10 cellular contexts compared by ENCODE assay signal in the genomic region with DNA sequence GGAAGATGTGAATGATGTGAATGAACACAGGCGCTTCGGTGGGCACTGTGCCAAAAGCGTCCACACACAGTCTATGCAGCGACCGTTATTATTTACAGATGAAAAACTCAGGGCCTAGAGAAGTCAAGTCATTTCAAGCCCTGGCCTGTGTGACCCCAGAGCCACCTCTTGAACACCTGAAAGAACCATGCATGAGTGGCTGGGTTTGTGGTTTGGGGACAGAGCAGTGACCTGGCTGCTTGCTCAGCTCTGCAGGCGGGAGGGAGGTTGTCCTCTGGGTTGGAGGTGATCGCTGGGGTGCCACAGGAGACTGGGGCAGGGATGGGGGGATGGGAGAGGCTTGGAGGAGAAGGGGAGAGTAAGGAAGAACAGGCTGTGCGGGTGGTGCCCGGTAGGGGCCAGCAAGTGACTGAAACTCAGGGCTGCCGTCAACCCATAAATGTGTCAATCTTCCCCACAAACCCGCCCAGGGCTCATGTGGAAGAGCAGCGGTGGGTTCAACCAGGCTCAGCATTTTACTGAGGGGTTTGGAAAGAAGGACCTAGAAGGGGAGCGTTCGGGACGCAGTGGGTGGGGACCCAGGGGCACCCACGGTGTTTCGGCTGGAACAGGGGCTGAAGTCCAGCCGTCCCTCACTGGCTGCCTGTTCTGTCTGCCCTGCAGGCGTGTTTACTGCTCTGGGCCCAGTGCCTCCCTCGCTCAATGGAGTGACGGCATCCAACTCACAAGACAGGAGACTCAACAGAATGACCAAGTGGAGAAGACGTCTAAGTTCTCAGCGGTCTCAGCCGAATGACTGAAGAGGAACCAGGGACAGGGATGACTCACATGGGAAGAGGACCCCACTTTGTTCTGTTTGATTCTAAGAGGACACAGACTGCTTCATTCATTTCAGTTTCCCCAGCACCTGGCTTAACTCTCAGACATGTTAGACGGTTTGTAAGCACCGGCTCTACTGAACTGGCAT.
DNase-seq lines count a peak whose midpoint lies in the region; ATAC-seq and TF ChIP-seq lines count a peak whose summit lies in the region.
"Had no signal": no experiment of that assay in that cellular context is flagged by ENCODE, and none has a peak within 500 bp of the region (broad histone marks: within the 10 kb centered on the region; RNA-seq: fewer than 3 reads in every experiment).

No MANE protein-coding gene starts in this region.

- H3K9me3 Mint-ChIP-seq in activated T-cell treated with anti-CD3 and anti-CD28 coated beads, Interleukin-2, amount 50 U/mL, for 24 hours = no peaks in the 10 kb centered on the region
- no peaks in the 10 kb centered on the region for H3K9me3 Mint-ChIP-seq in stimulated activated naive B cell treated with anti-CD40 and anti-IgM and Interleukin-4, amounts not matched to agents 10 μg/mL and 1 μg/mL and 100 μg/mL, for 72 hours

- H3K36me3 Mint-ChIP-seq in activated T-cell treated with anti-CD3 and anti-CD28 coated beads, Interleukin-2, amount 50 U/mL, for 24 hours (ENCODE audit: low read depth) = peaks cover 84% of the 10 kb centered on the region
- no peaks in the 10 kb centered on the region for H3K36me3 Mint-ChIP-seq in stimulated activated naive B cell treated with anti-CD40 and anti-IgM and Interleukin-4, amounts not matched to agents 10 μg/mL and 1 μg/mL and 100 μg/mL, for 72 hours

- H3K79me2 ChIP-seq in OCI-LY1 (ENCODE audit: insufficient read depth, low read length) = no peaks in the 10 kb centered on the region

- H3K4me3 Mint-ChIP-seq in activated T-cell treated with anti-CD3 and anti-CD28 coated beads, Interleukin-2, amount 50 U/mL, for 24 hours = no peak overlapping the region
- H3K4me3 Mint-ChIP-seq in stimulated activated naive B cell treated with anti-CD40 and anti-IgM and Interleukin-4, amounts not matched to agents 10 μg/mL and 1 μg/mL and 100 μg/mL, for 72 hours = no peak overlapping the region

- H3K9me2 ChIP-seq in OCI-LY1 (ENCODE audit: low read depth, low read length) = no peaks in the 10 kb centered on the region

- intact Hi-C loops in thyroid gland (cut with DNase I) = no loop called here

- no peaks in the 10 kb centered on the region for H3K27me3 Mint-ChIP-seq in activated T-cell treated with anti-CD3 and anti-CD28 coated beads, Interleukin-2, amount 50 U/mL, for 24 hours
- peaks cover 19 to 24% of the 10 kb centered on the region in 2 donors for H3K27me3 Mint-ChIP-seq in stimulated activated naive B cell treated with anti-CD40 and anti-IgM and Interleukin-4, amounts not matched to agents 10 μg/mL and 1 μg/mL and 100 μg/mL, for 72 hours

- no peak for DNase-seq in activated T-cell treated with anti-CD3 and anti-CD28 coated beads, Interleukin-2, amount 50 U/mL, for 24 hours
- DNase-seq in activated T-cell treated with anti-CD3 and anti-CD28 coated beads for 4 hours (no peak), AML-193 (lab: John Stamatoyannopoulos, UW) (no peak), thyroid gland (no peak)
- DNase-seq in stimulated activated naive B cell treated with anti-CD40 and anti-IgM and Interleukin-4, amounts not matched to agents 10 μg/mL and 1 μg/mL and 100 μg/mL, for 72 hours = no peak
- no peak for DNase-seq in stimulated activated naive CD4-positive, alpha-beta T cell (lab: John Stamatoyannopoulos, UW)
- DNase-seq: lower lobe of right lung had no signal

- H3K27ac ChIP-seq in OCI-LY1 (ENCODE audit: low read depth, low read length, poor library complexity, severe bottlenecking) = peak overlapping the region; percentile 76
- peak overlapping the region in 1 of 3 donors; percentile 93 for H3K27ac ChIP-seq in thyroid gland
- H3K27ac ChIP-seq: lower lobe of right lung had no signal

- H3K4me1 ChIP-seq in OCI-LY1 (ENCODE audit: insufficient read depth, low read length, severe bottlenecking) (peaks cover 19% of the 10 kb centered on the region), thyroid gland (peaks cover 17 to 20% of the 10 kb centered on the region in 2 donors)
- H3K4me1 ChIP-seq: lower lobe of right lung had no signal

- H3K9ac ChIP-seq in OCI-LY1 (ENCODE audit: low read length) = peak overlapping the region; percentile 3; the same call in 1 of the 2 replicates

- H3K27me3 ChIP-seq in OCI-LY1 (ENCODE audit: insufficient read depth, low read length) = no peaks in the 10 kb centered on the region
- no peaks in the 10 kb centered on the region for H3K27me3 ChIP-seq in thyroid gland
- H3K27me3 ChIP-seq: dorsolateral prefrontal cortex had no signal

- no peak for TF ChIP-seq POLR2A in thyroid gland (IDR thresholded peaks at IDR 0.05)

- no peak overlapping the region; the same call in 1 of the 2 replicates for H3K4me2 ChIP-seq in OCI-LY1 (ENCODE audit: low read length)

- H3K27ac Mint-ChIP-seq in activated T-cell treated with anti-CD3 and anti-CD28 coated beads, Interleukin-2, amount 50 U/mL, for 24 hours = peak overlapping the region; percentile 55
- H3K27ac Mint-ChIP-seq in stimulated activated naive B cell treated with anti-CD40 and anti-IgM and Interleukin-4, amounts not matched to agents 10 μg/mL and 1 μg/mL and 100 μg/mL, for 72 hours = peak overlapping the region; percentile 60

- no peaks in the 10 kb centered on the region for H3K36me3 ChIP-seq in OCI-LY1 (ENCODE audit: insufficient read depth, low read length)
- peaks cover 5 to 19% of the 10 kb centered on the region in 2 donors for H3K36me3 ChIP-seq in thyroid gland

- H3K4me3 ChIP-seq in OCI-LY1 (ENCODE audit: low read depth, low read length, poor library complexity, severe bottlenecking) (no peak overlapping the region), thyroid gland (replicated peaks in 1 of 3) (no peak overlapping the region)
- H3K4me3 ChIP-seq: dorsolateral prefrontal cortex, lower lobe of right lung had no signal

- WGBS in thyroid gland, 2 donors = 80 to 86% methylated on average over 26 of the region's 26 CpGs

- H2AFZ ChIP-seq in OCI-LY1 (ENCODE audit: low read length) = no peak overlapping the region

- no peaks in the 10 kb centered on the region for H4K20me1 ChIP-seq in OCI-LY1 (ENCODE audit: insufficient read depth, low read length)

- H3K9me3 ChIP-seq in OCI-LY1 (ENCODE audit: low read length) (no peaks in the 10 kb centered on the region), thyroid gland (no peaks in the 10 kb centered on the region)
- H3K9me3 ChIP-seq: lower lobe of right lung had no signal

- peaks cover 30% of the 10 kb centered on the region for H3K4me1 Mint-ChIP-seq in activated T-cell treated with anti-CD3 and anti-CD28 coated beads, Interleukin-2, amount 50 U/mL, for 24 hours (ENCODE audit: low read depth)
- peaks cover 4 to 7% of the 10 kb centered on the region in 2 donors for H3K4me1 Mint-ChIP-seq in stimulated activated naive B cell treated with anti-CD40 and anti-IgM and Interleukin-4, amounts not matched to agents 10 μg/mL and 1 μg/mL and 100 μg/mL, for 72 hours

- ATAC-seq in HG02571 (IDR thresholded peaks at IDR 0.05; ENCODE audit: unreplicated experiment) = peak; percentile 93
- peak; percentile 33 to 65 for ATAC-seq in stimulated activated naive B cell treated with anti-CD40 and anti-IgM and Interleukin-4, amounts not matched to agents 10 μg/mL and 1 μg/mL and 100 μg/mL, for 72 hours (replicated peaks)

- no peaks in the 10 kb centered on the region for H3F3A ChIP-seq in OCI-LY1 (ENCODE audit: insufficient read depth, low read length)

- TF ChIP-seq CTCF in OCI-LY1 (IDR thresholded peaks at IDR 0.05; ENCODE audit: low read length) (no peak), thyroid gland (IDR thresholded peaks at IDR 0.05) (no peak)
